Comparison of ENCODE assay signal across 1 cellular context in genomic region chr9:137025120-137025966, GRCh38.
TF ChIP-seq lines count a peak whose summit lies in the region.

No MANE protein-coding gene starts in this region.

TF ChIP-seq in IMR-90, 13 proteins besides CTCF, POLR2A, EP300 and RAD21:
- no peak for TF ChIP-seq USF2 (IDR thresholded peaks at IDR 0.05; ENCODE audit: low read depth, low read length)
